ENCODE assay signal across 14 cellular contexts in genomic region chr10:62352356-62352963, GRCh38. TPM values are rescaled to one million over a fixed set of nuclear protein-coding genes. Genes with fewer than 3 reads are reported as not detected.
DNase-seq lines count a peak whose midpoint lies in the region; TF ChIP-seq lines count a peak whose summit lies in the region.
"Had no signal": no experiment of that assay in that cellular context is flagged by ENCODE, and none has a peak within 500 bp of the region (broad histone marks: within the 10 kb centered on the region; RNA-seq: fewer than 3 reads in every experiment).

No MANE protein-coding gene starts in this region.

- no peaks in the 10 kb centered on the region for H3K27me3 ChIP-seq in fibroblast of lung (ENCODE audit: control insufficient read depth, insufficient read depth, low read length)
- H3K27me3 ChIP-seq: dorsolateral prefrontal cortex, uterus had no signal

- H3K36me3 ChIP-seq in fibroblast of lung (ENCODE audit: control insufficient read depth, insufficient read depth, low read length), result no peaks in the 10 kb centered on the region
- H3K36me3 ChIP-seq: uterus had no signal

- H3K4me1 Mint-ChIP-seq in T-helper 2 cell treated with Interferon-gamma antibody and Interleukin-4, amounts not matched to agents 5 μg/mL and 100 μg/mL, for 36 hours (ENCODE audit: low read depth), result no peaks in the 10 kb centered on the region

- peaks cover 2% of the 10 kb centered on the region for H3K27me3 Mint-ChIP-seq in T-helper 2 cell treated with Interferon-gamma antibody and Interleukin-4, amounts not matched to agents 5 μg/mL and 100 μg/mL, for 36 hours (ENCODE audit: low read depth)

- H3K4me3 Mint-ChIP-seq in T-helper 2 cell treated with Interferon-gamma antibody and Interleukin-4, amounts not matched to agents 5 μg/mL and 100 μg/mL, for 36 hours, result no peak overlapping the region

- peak; percentile 65 for DNase-seq in activated CD8-positive, alpha-beta memory T cell treated with anti-CD3 and anti-CD28 coated beads for 24 hours
- no peak for DNase-seq in activated CD8-positive, alpha-beta memory T cell treated with anti-CD3 and anti-CD28 coated beads, Interleukin-2, amount 50 U/mL, for 48 hours
- DNase-seq in T-helper 2 cell treated with Interferon-gamma antibody and Interleukin-4, amounts not matched to agents 5 μg/mL and 100 μg/mL, for 36 hours (ENCODE audit: low spot score), result peak; percentile 21
- DNase-seq in fibroblast of lung (ENCODE audit: low read depth in 2 of 2), result peak; percentile 16 to 74
- peak; percentile 13 for DNase-seq in stimulated activated CD8-positive, alpha-beta memory T cell treated with anti-CD3 and anti-CD28 coated beads, Interleukin-4, amount 100 ng/mL, for 24 hours (ENCODE audit: low read depth)
- no peak for DNase-seq in hypothalamus (lab: John Stamatoyannopoulos, UW)
- DNase-seq in NCI-H2227 treated with DMSO at 0.1 percent for 48 hours (lab: John Stamatoyannopoulos, UW), result no peak
- DNase-seq in OCI-M1 (lab: John Stamatoyannopoulos, UW), result no peak
- DNase-seq: DMS 273 treated with DMSO at 0.1 percent for 48 hours, Kasumi-1, kidney, SW 1271, uterus had no signal

- H3K79me2 ChIP-seq in fibroblast of lung (ENCODE audit: control insufficient read depth, insufficient read depth, low read length), result no peaks in the 10 kb centered on the region

- no peaks in the 10 kb centered on the region for H3K9me3 ChIP-seq in fibroblast of lung (ENCODE audit: control insufficient read depth, insufficient read depth, low read depth, low read length)

- no peak overlapping the region for H3K4me3 ChIP-seq in fibroblast of lung (replicated peaks in 1 of 4; ENCODE audit: control extremely low read depth in 1 of 4, insufficient read depth in 1 of 4, low read depth in 3 of 4, low read length in 4 of 4)
- H3K4me3 ChIP-seq: dorsolateral prefrontal cortex, uterus had no signal

- H3K27ac ChIP-seq in fibroblast of lung (ENCODE audit: insufficient read depth, low read length), result no peak overlapping the region
- H3K27ac ChIP-seq: uterus had no signal

- no peaks in the 10 kb centered on the region for H4K20me1 ChIP-seq in fibroblast of lung (ENCODE audit: control insufficient read depth, extremely low read depth, insufficient read depth, low read length)

- no peak overlapping the region for H3K9ac ChIP-seq in fibroblast of lung (ENCODE audit: insufficient read depth, low read length)

- no peak overlapping the region for H3K4me2 ChIP-seq in fibroblast of lung (ENCODE audit: extremely low read depth, insufficient read depth, low read length)

- H3K36me3 Mint-ChIP-seq in T-helper 2 cell treated with Interferon-gamma antibody and Interleukin-4, amounts not matched to agents 5 μg/mL and 100 μg/mL, for 36 hours (ENCODE audit: low read depth), result no peaks in the 10 kb centered on the region

- H3K4me1 ChIP-seq in fibroblast of lung (ENCODE audit: control insufficient read depth, extremely low read depth, insufficient read depth, low read length), result no peaks in the 10 kb centered on the region
- H3K4me1 ChIP-seq: uterus had no signal

- H2AFZ ChIP-seq in fibroblast of lung (ENCODE audit: low read length), result no peak overlapping the region

- no peak overlapping the region for H3K27ac Mint-ChIP-seq in T-helper 2 cell treated with Interferon-gamma antibody and Interleukin-4, amounts not matched to agents 5 μg/mL and 100 μg/mL, for 36 hours

- H3K9me3 Mint-ChIP-seq in T-helper 2 cell treated with Interferon-gamma antibody and Interleukin-4, amounts not matched to agents 5 μg/mL and 100 μg/mL, for 36 hours, result peaks cover 25% of the 10 kb centered on the region

- no peak for TF ChIP-seq CTCF in fibroblast of lung (conservative IDR thresholded peaks at IDR 0.05 in 1 of 2, IDR thresholded peaks at IDR 0.05 in 1 of 2; ENCODE audit: low read depth in 1 of 2, low read length in 2 of 2)

RNA-seq across cellular contexts. Expression of gene ZNF365, which starts 21.7 kb away (rescaled TPM):
- total RNA-seq in fibroblast of lung, result 2.8 and 5.8 TPM in 2 replicates
- polyA plus RNA-seq in fibroblast of lung, result 1.2 and 3.0 TPM in 2 replicates
- polyA plus RNA-seq in fibroblast of lung (2012), result 0.58 and 1.9 TPM in 2 replicates
- polyA minus RNA-seq in fibroblast of lung (ENCODE audit: low replicate concordance), result 0.74 and 2.2 TPM in 2 replicates

Comparison
In these comparisons a context has a peak if more than half of its experiments do, and no peak if none do; other contexts are left out.
1. DNase-seq: peak in activated CD8-positive, alpha-beta memory T cell treated with anti-CD3 and anti-CD28 coated beads for 24 hours (single experiment), T-helper 2 cell treated with Interferon-gamma antibody and Interleukin-4, amounts not matched to agents 5 μg/mL and 100 μg/mL, for 36 hours (single experiment), fibroblast of lung (2 of 2) and stimulated activated CD8-positive, alpha-beta memory T cell treated with anti-CD3 and anti-CD28 coated beads, Interleukin-4, amount 100 ng/mL, for 24 hours (single experiment); none in activated CD8-positive, alpha-beta memory T cell treated with anti-CD3 and anti-CD28 coated beads, Interleukin-2, amount 50 U/mL, for 48 hours (single experiment), hypothalamus (0 of 51), NCI-H2227 treated with DMSO at 0.1 percent for 48 hours (single experiment) and OCI-M1 (single experiment).